21 cellular contexts compared by ENCODE assay signal in the genomic region with DNA sequence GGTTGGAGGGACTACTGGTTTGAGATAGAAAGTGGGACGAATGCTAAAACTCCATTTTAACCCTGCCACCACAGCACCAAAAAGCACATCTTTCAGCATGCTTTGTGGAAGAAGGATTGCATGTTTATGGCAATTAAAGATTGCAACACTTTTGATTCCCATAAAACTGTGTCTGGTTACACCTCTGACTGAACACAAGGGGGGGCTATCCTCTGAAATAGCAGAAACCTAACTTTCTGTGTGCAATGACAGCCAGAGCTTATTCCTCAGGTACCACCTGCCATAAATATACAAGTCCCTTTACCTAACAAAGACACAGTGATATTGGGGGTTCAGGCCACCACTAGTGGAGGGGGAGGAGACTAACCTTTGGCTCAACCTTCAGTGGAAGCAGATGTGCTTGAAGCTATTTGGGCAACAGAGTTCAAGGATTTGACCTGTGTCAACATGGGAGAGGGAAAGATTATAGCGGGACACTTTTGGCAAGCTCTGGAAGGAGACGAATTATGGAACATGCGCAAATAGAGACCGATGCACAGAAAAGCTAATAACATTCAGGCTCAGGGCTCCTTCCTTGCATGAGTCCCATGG. TPM values are rescaled to one million over a fixed set of nuclear protein-coding genes. Genes with fewer than 3 reads are reported as not detected.
DNase-seq lines count a peak whose midpoint lies in the region; ATAC-seq and TF ChIP-seq lines count a peak whose summit lies in the region.
"Had no signal": no experiment of that assay in that cellular context is flagged by ENCODE, and none has a peak within 500 bp of the region (broad histone marks: within the 10 kb centered on the region; RNA-seq: fewer than 3 reads in every experiment).

No MANE protein-coding gene starts in this region.

- CTCF ChIA-PET in activated CD4-positive, alpha-beta T cell treated with anti-CD3 and anti-CD28 coated beads for 36 hours (lab: Charles Lee), result interaction anchor here (0.8 kb wide), 1 partner anchor 146 kb away, joined by 3 read pairs; no protein-coding TSS in a partner anchor

- no peak overlapping the region for H3K27ac Mint-ChIP-seq in neural crest cell (ENCODE audit: unreplicated experiment)
- no peak overlapping the region for H3K27ac Mint-ChIP-seq in activated CD4-positive, alpha-beta T cell treated with anti-CD3 and anti-CD28 coated beads for 36 hours
- H3K27ac Mint-ChIP-seq: activated CD4-positive, alpha-beta memory T cell treated with anti-CD3 and anti-CD28 coated beads for 36 hours; activated naive CD8-positive, alpha-beta T cell treated with anti-CD3 and anti-CD28 coated beads for 36 hours had no signal

- peak; percentile 28 for DNase-seq in NOMO-1 treated with DMSO at 0.1 percent for 48 hours (lab: John Stamatoyannopoulos, UW; ENCODE audit: unreplicated experiment)
- no peak for DNase-seq in NOMO-1 treated with dmso at 0.1 percent for 144 hours (lab: John Stamatoyannopoulos, UW; ENCODE audit: unreplicated experiment)
- DNase-seq in NAMALWA (ENCODE audit: low spot score), result peak; percentile 20
- peak; percentile 2 for DNase-seq in dermis blood vessel endothelial cell
- DNase-seq in neural crest cell (ENCODE audit: low read depth, low spot score), result no peak
- DNase-seq in stimulated activated CD4-positive, alpha-beta T cell treated with anti-CD3 and anti-CD28 coated beads, Interleukin-1b, Interleukin-23, amount 100 ng/mL, for 48 hours, result no peak
- DNase-seq in activated CD4-positive, alpha-beta T cell treated with anti-CD3 and anti-CD28 coated beads for 36 hours, result no peak
- DNase-seq in GDM1 (lab: John Stamatoyannopoulos, UW), result no peak
- DNase-seq: ACHN; activated CD4-positive, alpha-beta memory T cell treated with anti-CD3 and anti-CD28 coated beads for 36 hours; activated naive CD8-positive, alpha-beta T cell treated with anti-CD3 and anti-CD28 coated beads for 36 hours; activated T-cell treated with anti-CD3 and anti-CD28 coated beads, Interleukin-2, amount 50 U/mL, for 48 hours; brain microvascular endothelial cell; hippocampal formation; left colon; NCI-H1694 treated with DMSO at 0.1 percent for 48 hours; stimulated activated CD4-positive, alpha-beta T cell treated with anti-CD3 and anti-CD28 coated beads, Interleukin-2, amount 100 ng/mL, for 24 hours had no signal

- no peak for ATAC-seq in activated CD4-positive, alpha-beta T cell treated with anti-CD3 and anti-CD28 coated beads for 36 hours
- ATAC-seq: left colon, sciatic nerve had no signal

- TF ChIP-seq CTCF in neural crest cell (conservative IDR thresholded peaks at IDR 0.05), result peak; percentile 33

- intact Hi-C loops in activated CD4-positive, alpha-beta T cell treated with anti-CD3 and anti-CD28 coated beads for 36 hours (cut with DNase I, micrococcal nuclease), result no loop called here

- no peaks in the 10 kb centered on the region for H3K4me1 Mint-ChIP-seq in neural crest cell
- no peaks in the 10 kb centered on the region for H3K4me1 Mint-ChIP-seq in activated CD4-positive, alpha-beta T cell treated with anti-CD3 and anti-CD28 coated beads for 36 hours
- H3K4me1 Mint-ChIP-seq: activated naive CD8-positive, alpha-beta T cell treated with anti-CD3 and anti-CD28 coated beads for 36 hours had no signal

- POLR2A ChIA-PET in activated CD4-positive, alpha-beta T cell treated with anti-CD3 and anti-CD28 coated beads for 36 hours (lab: Charles Lee), result no interaction called here

- H3K9me3 Mint-ChIP-seq in neural crest cell, result peaks cover 11% of the 10 kb centered on the region
- no peaks in the 10 kb centered on the region for H3K9me3 Mint-ChIP-seq in activated CD4-positive, alpha-beta T cell treated with anti-CD3 and anti-CD28 coated beads for 36 hours (ENCODE audit: low read depth)
- H3K9me3 Mint-ChIP-seq: activated CD4-positive, alpha-beta memory T cell treated with anti-CD3 and anti-CD28 coated beads for 36 hours; activated naive CD8-positive, alpha-beta T cell treated with anti-CD3 and anti-CD28 coated beads for 36 hours had no signal

- H3K4me3 Mint-ChIP-seq in neural crest cell, result no peak overlapping the region
- no peak overlapping the region for H3K4me3 Mint-ChIP-seq in activated CD4-positive, alpha-beta T cell treated with anti-CD3 and anti-CD28 coated beads for 36 hours
- H3K4me3 Mint-ChIP-seq: activated CD4-positive, alpha-beta memory T cell treated with anti-CD3 and anti-CD28 coated beads for 36 hours; activated naive CD8-positive, alpha-beta T cell treated with anti-CD3 and anti-CD28 coated beads for 36 hours had no signal

- H3K36me3 Mint-ChIP-seq in neural crest cell (ENCODE audit: low read depth), result peaks cover 4% of the 10 kb centered on the region
- no peaks in the 10 kb centered on the region for H3K36me3 Mint-ChIP-seq in activated CD4-positive, alpha-beta T cell treated with anti-CD3 and anti-CD28 coated beads for 36 hours (ENCODE audit: low read depth)
- H3K36me3 Mint-ChIP-seq: activated CD4-positive, alpha-beta memory T cell treated with anti-CD3 and anti-CD28 coated beads for 36 hours; activated naive CD8-positive, alpha-beta T cell treated with anti-CD3 and anti-CD28 coated beads for 36 hours had no signal

- peaks cover 10% of the 10 kb centered on the region for H3K27me3 Mint-ChIP-seq in neural crest cell (ENCODE audit: low read depth)
- H3K27me3 Mint-ChIP-seq in activated CD4-positive, alpha-beta T cell treated with anti-CD3 and anti-CD28 coated beads for 36 hours, result peaks cover 7% of the 10 kb centered on the region
- H3K27me3 Mint-ChIP-seq: activated CD4-positive, alpha-beta memory T cell treated with anti-CD3 and anti-CD28 coated beads for 36 hours; activated naive CD8-positive, alpha-beta T cell treated with anti-CD3 and anti-CD28 coated beads for 36 hours had no signal

RNA-seq across cellular contexts. Expression of a gene that starts 9.6 kb away (rescaled TPM):
- total RNA-seq in dermis blood vessel endothelial cell (not detected in 2 replicates), neural crest cell (0.30 TPM in 1 of 2 replicates, not detected in the other)
- total RNA-seq in activated CD4-positive, alpha-beta T cell treated with anti-CD3 and anti-CD28 coated beads for 36 hours, result not detected
- total RNA-seq: activated CD4-positive, alpha-beta memory T cell treated with anti-CD3 and anti-CD28 coated beads for 36 hours; activated naive CD8-positive, alpha-beta T cell treated with anti-CD3 and anti-CD28 coated beads for 36 hours; G401; left colon; NCI-H460 had no signal

RNA-seq across cellular contexts. Expression of a gene that starts 28.4 kb away (rescaled TPM):
- total RNA-seq in dermis blood vessel endothelial cell, result not detected in 2 replicates
- total RNA-seq in neural crest cell, result 0.43 and 0.65 TPM in 2 replicates
- not detected for total RNA-seq in activated CD4-positive, alpha-beta T cell treated with anti-CD3 and anti-CD28 coated beads for 36 hours
- total RNA-seq: activated CD4-positive, alpha-beta memory T cell treated with anti-CD3 and anti-CD28 coated beads for 36 hours; activated naive CD8-positive, alpha-beta T cell treated with anti-CD3 and anti-CD28 coated beads for 36 hours; G401; left colon; NCI-H460; osteoblast had no signal

Comparison
In these comparisons a context has a peak if more than half of its experiments do, and no peak if none do; other contexts are left out.
1. DNase-seq: peak in NOMO-1 treated with DMSO at 0.1 percent for 48 hours (single experiment), NAMALWA (single experiment) and dermis blood vessel endothelial cell (single experiment); none in NOMO-1 treated with dmso at 0.1 percent for 144 hours (single experiment), neural crest cell (single experiment), stimulated activated CD4-positive, alpha-beta T cell treated with anti-CD3 and anti-CD28 coated beads, Interleukin-1b, Interleukin-23, amount 100 ng/mL, for 48 hours (single experiment), activated CD4-positive, alpha-beta T cell treated with anti-CD3 and anti-CD28 coated beads for 36 hours (single experiment) and GDM1 (single experiment).